ENCODE assay signal across 8 cellular contexts in genomic region chr6:11143394-11144371, GRCh38. TPM values are rescaled to one million over a fixed set of nuclear protein-coding genes. Genes with fewer than 3 reads are reported as not detected.
A peak's percentile ranks its signal among the peaks of the same experiment; 100 is the strongest.
DNase-seq lines count a peak whose midpoint lies in the region; ATAC-seq, FAIRE-seq and TF ChIP-seq lines count a peak whose summit lies in the region.

No MANE protein-coding gene starts in this region.

- CTCF ChIA-PET in endothelial cell of umbilical vein (lab: Charles Lee), result interaction anchor here (0.6 to 4.0 kb wide), 23 partner anchors 12 to 588 kb away, joined by 3 to 136 read pairs (median 4); partner anchors contain the start of genes NEDD9 and SMIM13
- CTCF ChIA-PET in HEK293T (lab: Yijun Ruan, JAX), result interaction anchor here (0.5 to 1.2 kb wide), 6 partner anchors 8 to 354 kb away, joined by 3 to 6 read pairs (median 4); no protein-coding TSS in a partner anchor

- no peak overlapping the region for H3K9ac ChIP-seq in endothelial cell of umbilical vein (replicated peaks; ENCODE audit: extremely low read depth, insufficient read depth, low read length)

- POLR2A ChIA-PET in endothelial cell of umbilical vein (lab: Charles Lee) (no interaction called here), HEK293T (lab: Yijun Ruan, JAX) (no interaction called here)

- intact Hi-C loops in endothelial cell of umbilical vein (cut with micrococcal nuclease), result loop anchor here (1.0 to 2.0 kb wide), 7 partner anchors 29 to 432 kb away; partner anchors contain the start of gene NEDD9

- H2AFZ ChIP-seq in endothelial cell of umbilical vein (ENCODE audit: low read depth, low read length), result no peak overlapping the region

- TF ChIP-seq CTCF in endothelial cell of umbilical vein (IDR thresholded peaks at IDR 0.05; ENCODE audit: extremely low read depth in 1 of 2, insufficient read depth in 1 of 2, low read depth in 1 of 2, low read length in 2 of 2) (no peak), omental fat pad (IDR thresholded peaks at IDR 0.05) (no peak)

- no peaks in the 10 kb centered on the region for H3K4me1 ChIP-seq in endothelial cell of umbilical vein (ENCODE audit: control insufficient read depth, extremely low read depth, insufficient read depth, low read length)

- H3K79me2 ChIP-seq in endothelial cell of umbilical vein (ENCODE audit: control insufficient read depth, insufficient read depth, low read length), result no peaks in the 10 kb centered on the region

- TF ChIP-seq POLR2A in endothelial cell of umbilical vein (IDR thresholded peaks at IDR 0.05; ENCODE audit: low read depth, low read length), result no peak

- H3K36me3 ChIP-seq in endothelial cell of umbilical vein (ENCODE audit: control insufficient read depth in 2 of 2, extremely low read depth in 1 of 2, insufficient read depth in 2 of 2, low read length in 2 of 2), result no peaks in the 10 kb centered on the region

- peak; percentile 67 for ATAC-seq in omental fat pad (ENCODE audit: low FRiP score)

- dilution Hi-C loops in endothelial cell of umbilical vein (cut with MboI; ENCODE audit: extremely low pct_ligation_motif_present, low sequenced_read_pairs), result loop anchor here (25.0 kb wide), 1 partner anchor 344 kb away; no protein-coding TSS in a partner anchor

- no peak overlapping the region for H3K4me3 ChIP-seq in endothelial cell of umbilical vein (replicated peaks in 1 of 3; ENCODE audit: insufficient read depth in 1 of 3, low read depth in 1 of 3, low read length in 3 of 3)

- H3K9me3 ChIP-seq in endothelial cell of umbilical vein (replicated peaks; ENCODE audit: control insufficient read depth, insufficient read depth, low read length), result no peaks in the 10 kb centered on the region

- no peak overlapping the region for H3K27ac ChIP-seq in endothelial cell of umbilical vein (ENCODE audit: insufficient read depth, low read depth, low read length)

- H3K27me3 ChIP-seq in endothelial cell of umbilical vein (ENCODE audit: control insufficient read depth in 2 of 2, insufficient read depth in 2 of 2, low read length in 2 of 2), result no peaks in the 10 kb centered on the region

- no peak overlapping the region for H3K4me2 ChIP-seq in endothelial cell of umbilical vein (ENCODE audit: insufficient read depth, low read length)

- H4K20me1 ChIP-seq in endothelial cell of umbilical vein (replicated peaks; ENCODE audit: control insufficient read depth, extremely low read depth, insufficient read depth, low read length), result no peaks in the 10 kb centered on the region

- DNase-seq in COLO829 (ENCODE audit: low spot score) (peak; percentile 78), NCI-H69 (lab: John Stamatoyannopoulos, UW) (peak; percentile 21), endothelial cell of umbilical vein (ENCODE audit: low read depth, low spot score) (no peak), omental fat pad (ENCODE audit: low spot score) (peak; percentile 82), HEK293T (ENCODE audit: extremely low spot score) (no peak), amygdala (lab: John Stamatoyannopoulos, UW) (no peak), inferior parietal cortex (ENCODE audit: extremely low spot score) (no peak), GOT3 (lab: John Stamatoyannopoulos, UW) (no peak)

- no peak for FAIRE-seq in endothelial cell of umbilical vein (lab: Jason Lieb, UNC)

- no TSS peak for BruUV-seq in endothelial cell of umbilical vein (replicated peaks; lab: Mats Ljungman, UMichigan)

- H3K9me1 ChIP-seq in endothelial cell of umbilical vein (replicated peaks; ENCODE audit: control insufficient read depth, extremely low read depth, insufficient read depth, low read length), result no peaks in the 10 kb centered on the region

TF ChIP-seq in endothelial cell of umbilical vein, 7 proteins besides CTCF, POLR2A, EP300 and RAD21:
- TF ChIP-seq FOS (IDR thresholded peaks at IDR 0.05; ENCODE audit: borderline replicate concordance, insufficient read depth, low read length), result no peak
- TF ChIP-seq POLR2AphosphoS5 (IDR thresholded peaks at IDR 0.05; ENCODE audit: insufficient read depth, low read depth, low read length), result no peak
- no peak for TF ChIP-seq MYC (IDR thresholded peaks at IDR 0.05; ENCODE audit: low read depth, low read length)
- no peak for TF ChIP-seq GATA2 (IDR thresholded peaks at IDR 0.05; ENCODE audit: insufficient read depth, insufficient read length, low read depth, low read length)
- no peak for TF ChIP-seq EZH2 (IDR thresholded peaks at IDR 0.05; ENCODE audit: borderline replicate concordance, low read depth, low read length, severe bottlenecking)
- peak; percentile 27 for TF ChIP-seq JUN (IDR thresholded peaks at IDR 0.05; ENCODE audit: borderline replicate concordance, insufficient read depth, insufficient read length, low read depth)
- TF ChIP-seq MAX (IDR thresholded peaks at IDR 0.05; ENCODE audit: insufficient read depth, insufficient read length), result no peak

TF ChIP-seq in HEK293T, 16 proteins besides CTCF, POLR2A, EP300 and RAD21:
- no peak for TF ChIP-seq FOXM1 (IDR thresholded peaks at IDR 0.05; ENCODE audit: borderline replicate concordance)
- TF ChIP-seq BHLHE40 (IDR thresholded peaks at IDR 0.05; ENCODE audit: borderline replicate concordance), result no peak
- no peak for TF ChIP-seq NFRKB (IDR thresholded peaks at IDR 0.05)
- TF ChIP-seq ELF4 (IDR thresholded peaks at IDR 0.05), result no peak
- no peak for TF ChIP-seq PKNOX1 (IDR thresholded peaks at IDR 0.05)
- TF ChIP-seq ZNF384 (IDR thresholded peaks at IDR 0.05), result no peak

RNA-seq across cellular contexts. Expression of gene ERVFRD-1, which starts 32.2 kb away (rescaled TPM):
- total RNA-seq in endothelial cell of umbilical vein (not detected in 2 replicates), omental fat pad (under 1 TPM in 2 of 4 donors, not detected in 2; 0.24 to 0.32 TPM)
- polyA plus RNA-seq in endothelial cell of umbilical vein, result not detected in 2 replicates
- polyA plus RNA-seq in endothelial cell of umbilical vein (2011; cell fraction: cytosol; rRNA removed), result 0.03 TPM in 1 of 2 replicates, not detected in the other
- not detected in 2 replicates for polyA plus RNA-seq in endothelial cell of umbilical vein (2011; cell fraction: nucleus; rRNA removed)
- 0.05 and 0.21 TPM in 2 replicates for polyA plus RNA-seq in endothelial cell of umbilical vein (2012)
- not detected in 2 replicates for polyA minus RNA-seq in endothelial cell of umbilical vein
- polyA minus RNA-seq in endothelial cell of umbilical vein (2011; cell fraction: cytosol; rRNA and poly(A)+ RNA removed), result not detected
- not detected in 2 replicates for polyA minus RNA-seq in endothelial cell of umbilical vein (2011; cell fraction: nucleus; rRNA and poly(A)+ RNA removed)

RNA-seq across cellular contexts. Expression of gene SMIM13, which starts 50.0 kb away (rescaled TPM):
- total RNA-seq in endothelial cell of umbilical vein (14.7 and 19.4 TPM in 2 replicates), omental fat pad (1 to 10 TPM; 7.7 to 10.0 (median 8.2) TPM)
- 2.2 and 3.2 TPM in 2 replicates for polyA plus RNA-seq in endothelial cell of umbilical vein
- 3.9 and 4.0 TPM in 2 replicates for polyA plus RNA-seq in endothelial cell of umbilical vein (2011; cell fraction: cytosol; rRNA removed)
- 3.1 and 3.9 TPM in 2 replicates for polyA plus RNA-seq in endothelial cell of umbilical vein (2011; cell fraction: nucleus; rRNA removed)
- polyA plus RNA-seq in endothelial cell of umbilical vein (2012), result 10.6 and 11.8 TPM in 2 replicates
- polyA minus RNA-seq in endothelial cell of umbilical vein, result 5.2 and 6.0 TPM in 2 replicates
- 8.6 TPM for polyA minus RNA-seq in endothelial cell of umbilical vein (2011; cell fraction: cytosol; rRNA and poly(A)+ RNA removed)
- polyA minus RNA-seq in endothelial cell of umbilical vein (2011; cell fraction: nucleus; rRNA and poly(A)+ RNA removed), result 4.6 and 7.9 TPM in 2 replicates

Comparison
In these comparisons a context has a peak if more than half of its experiments do, and no peak if none do; other contexts are left out.
1. DNase-seq: peak in COLO829 (single experiment), NCI-H69 (single experiment) and omental fat pad (single experiment); none in endothelial cell of umbilical vein (single experiment), HEK293T (single experiment), amygdala (0 of 56), inferior parietal cortex (single experiment) and GOT3 (single experiment).